Comparison of ENCODE assay signal across 6 cellular contexts in genomic region chr7:102791367-102791766, GRCh38. TPM values are rescaled to one million over a fixed set of nuclear protein-coding genes. Genes with fewer than 3 reads are reported as not detected.
DNase-seq lines count a peak whose midpoint lies in the region; ATAC-seq, FAIRE-seq and TF ChIP-seq lines count a peak whose summit lies in the region.
"Not testable (repeated sequence)": the region's sequence is repeated elsewhere in the genome, so short reads cannot be mapped to it uniquely, and the experiment has no call there.

No MANE protein-coding gene starts in this region.

- POLR2A ChIA-PET in PC-3 (lab: Charles Lee; ENCODE audit: unreplicated experiment); HepG2 (lab: Yijun Ruan, JAX): not testable (repeated sequence)

- TF ChIP-seq POLR2A in HepG2 (IDR thresholded peaks at IDR 0.05; ENCODE audit: insufficient read depth in 1 of 2, low read depth in 2 of 2, low read length in 2 of 2), result not testable (repeated sequence)

- peaks cover 20% of the 10 kb centered on the region; the same call in 1 of the 2 replicates for H3K4me1 ChIP-seq in PC-3 (ENCODE audit: insufficient read depth, low read length)
- H3K4me1 ChIP-seq in heart right ventricle, result peaks cover 0 to 10% (median 0%) of the 10 kb centered on the region in 9 donors
- H3K4me1 ChIP-seq in right atrium auricular region; HepG2 (ENCODE audit: insufficient read depth, low read length): not testable (repeated sequence)

- H3K9me2 ChIP-seq in PC-3 (replicated peaks; ENCODE audit: low read length), result not testable (repeated sequence)

- WGBS in heart right ventricle, 2 donors, result 71% methylated on average over 5 of the region's 5 CpGs
- WGBS in HepG2 (ENCODE audit: low lambda C conversion rate), result 97% methylated on average over 5 of the region's 5 CpGs

- not testable (repeated sequence) for H3K9me3 ChIP-seq in PC-3 (ENCODE audit: low read length); heart right ventricle; right atrium auricular region; HepG2 (ENCODE audit: low read length)

- not testable (repeated sequence) for TF ChIP-seq CTCF in PC-3 (conservative IDR thresholded peaks at IDR 0.05; ENCODE audit: low read depth, low read length); heart right ventricle (IDR thresholded peaks at IDR 0.05); right atrium auricular region (IDR thresholded peaks at IDR 0.05); HepG2 (CRISPR knock-in tag; IDR thresholded peaks at IDR 0.05)

- intact Hi-C loops in PC-3 (cut with micrococcal nuclease), result loop anchor here (5.0 kb wide), 1 partner anchor 126 kb away; no protein-coding TSS in a partner anchor
- intact Hi-C loops in Right ventricle myocardium inferior (cut with DNase I); heart right ventricle (cut with DNase I); HepG2 (cut with micrococcal nuclease; ENCODE audit: unreplicated experiment): not testable (repeated sequence)

- in situ Hi-C loops in HepG2 (cut with HindIII; ENCODE audit: extremely low pct_ligation_motif_present, low pct_unique_long_range_greater_than_20kb), result not testable (repeated sequence)

- H2AFZ ChIP-seq in PC-3 (ENCODE audit: low read length); HepG2 (ENCODE audit: low read length): not testable (repeated sequence)

- H3K79me2 ChIP-seq in PC-3 (ENCODE audit: low read length); HepG2 (ENCODE audit: insufficient read depth, low read length): not testable (repeated sequence)

- FAIRE-seq in HepG2 (lab: Jason Lieb, UNC), result peak; percentile 50

- peak; percentile 17 for ATAC-seq in PC-3
- ATAC-seq in Right ventricle myocardium inferior, result peak; percentile 31
- ATAC-seq in heart right ventricle, result peak in 6 of 8 donors; percentile 7 to 43 (median 35)
- ATAC-seq in HepG2, result not testable (repeated sequence)

- CTCF ChIA-PET in PC-3 (lab: Charles Lee); HepG2 (lab: Yijun Ruan, JAX; ENCODE audit: low intra/inter-chr PET ratio, low total read pairs): not testable (repeated sequence)

- TF ChIP-seq EP300 in HepG2 (IDR thresholded peaks at IDR 0.05; ENCODE audit: low read depth in 2 of 2, low read length in 2 of 2); HepG2 (CRISPR knock-in tag; IDR thresholded peaks at IDR 0.05; ENCODE audit: borderline replicate concordance): not testable (repeated sequence)

- TF ChIP-seq RAD21 in HepG2 (CRISPR knock-in tag; IDR thresholded peaks at IDR 0.05), result not testable (repeated sequence)

- H3K27ac ChIP-seq in PC-3 (ENCODE audit: low read length), result peak overlapping the region; percentile 53
- H3K27ac ChIP-seq in heart right ventricle, result peak overlapping the region in 7 of 10 donors; percentile 3 to 75 (median 52)
- peak overlapping the region; percentile 21 to 29 for H3K27ac ChIP-seq in right atrium auricular region
- H3K27ac ChIP-seq in HepG2 (ENCODE audit: extremely low read length, insufficient read depth, low read length), result not testable (repeated sequence)

- H3K27me3 ChIP-seq in PC-3 (ENCODE audit: low read length); heart right ventricle; right atrium auricular region; HepG2 (ENCODE audit: control insufficient read depth in 1 of 2, insufficient read depth in 2 of 2, low read length in 2 of 2): not testable (repeated sequence)

- not testable (repeated sequence) for H3K4me2 ChIP-seq in PC-3 (ENCODE audit: low read length); HepG2 (ENCODE audit: low read depth, low read length)

- H3F3A ChIP-seq in PC-3 (ENCODE audit: low read length, unreplicated experiment), result not testable (repeated sequence)

- BruUV-seq in PC-3 (replicated peaks; lab: Mats Ljungman, UMichigan); HepG2 (replicated peaks; lab: Mats Ljungman, UMichigan): not testable (repeated sequence)

- not testable (repeated sequence) for H4K20me1 ChIP-seq in PC-3 (ENCODE audit: low read length); HepG2 (ENCODE audit: insufficient read depth, low read length)

- not testable (repeated sequence) for H3K9ac ChIP-seq in PC-3 (ENCODE audit: low read length); HepG2 (ENCODE audit: insufficient read depth, low read depth, low read length)

- not testable (repeated sequence) for H3K4me3 ChIP-seq in PC-3 (ENCODE audit: low read length); heart right ventricle; right atrium auricular region; HepG2 (replicated peaks in 1 of 3; ENCODE audit: insufficient read depth in 1 of 3, low read depth in 2 of 3, low read length in 3 of 3)

- peak; percentile 20 for DNase-seq in PC-3
- DNase-seq in Right ventricle myocardium inferior (ENCODE audit: missing footprints); heart right ventricle; right atrium auricular region (ENCODE audit: low spot score); HepG2 (ENCODE audit: low spot score): not testable (repeated sequence)
- DNase-seq in pulmonary artery endothelial cell (ENCODE audit: low read depth, low spot score), result peak; percentile 24

- H3K36me3 ChIP-seq in PC-3 (ENCODE audit: low read depth, low read length); right atrium auricular region; HepG2 (replicated peaks in 1 of 2; ENCODE audit: control insufficient read depth in 1 of 2, insufficient read depth in 2 of 2, low read length in 2 of 2): not testable (repeated sequence)
- peaks cover 0 to 22% (median 0%) of the 10 kb centered on the region in 9 donors for H3K36me3 ChIP-seq in heart right ventricle

RNA-seq across cellular contexts. Expression of gene FAM185A, which starts 42.6 kb away (rescaled TPM):
- 10.0 and 12.8 TPM in 2 replicates for total RNA-seq in PC-3 (2014; rRNA removed)
- 8.0 TPM for total RNA-seq in Right ventricle myocardium inferior
- 10 to 100 TPM in 2 of 10 donors, 1 to 10 TPM in 8; 4.8 to 12.4 (median 8.5) TPM for total RNA-seq in heart right ventricle
- polyA plus RNA-seq in heart right ventricle, result 1 to 10 TPM; 3.7 to 4.6 TPM
- total RNA-seq in right atrium auricular region, result 1 to 10 TPM; 4.6 to 9.6 TPM
- total RNA-seq in HepG2 (2016; rRNA removed; fragmentation: Illumina TruSeq; extraction: Trizol), result 11.6 and 12.9 TPM in 2 replicates
- total RNA-seq in HepG2 (2016; cell fraction: cytosol; rRNA removed; fragmentation: Illumina TruSeq; extraction: Trizol; ENCODE audit: low read depth), result 5.0 and 6.2 TPM in 2 replicates
- 10.9 and 11.9 TPM in 2 replicates for total RNA-seq in HepG2 (2016; cell fraction: insoluble cytoplasmic fraction; rRNA removed; fragmentation: Illumina TruSeq; extraction: Trizol)
- total RNA-seq in HepG2 (2016; cell fraction: membrane; rRNA removed; fragmentation: Illumina TruSeq; extraction: Trizol), result 4.1 and 5.3 TPM in 2 replicates
- total RNA-seq in HepG2 (2016; cell fraction: nucleus; rRNA removed; fragmentation: Illumina TruSeq; extraction: Trizol), result 18.2 and 19.6 TPM in 2 replicates
- 5.0 and 5.4 TPM in 2 replicates for polyA plus RNA-seq in HepG2 (2011; rRNA removed)
- polyA plus RNA-seq in HepG2 (2011; cell fraction: cytosol; rRNA removed), result 4.1 and 5.4 TPM in 2 replicates
- 15.7 and 15.8 TPM in 2 replicates for polyA plus RNA-seq in HepG2 (2011; cell fraction: nucleus; rRNA removed)
- polyA plus RNA-seq in HepG2 (2012), result 1.7 and 5.4 TPM in 2 replicates
- 1.1 and 1.3 TPM in 2 replicates for polyA plus RNA-seq in HepG2 (2016; cell fraction: cytosol; fragmentation: Illumina TruSeq; extraction: Trizol; ENCODE audit: low read depth)
- 9.7 and 10.4 TPM in 2 replicates for polyA plus RNA-seq in HepG2 (2016; cell fraction: insoluble cytoplasmic fraction; fragmentation: Illumina TruSeq; extraction: Trizol; ENCODE audit: low read depth)
- 2.2 and 2.6 TPM in 2 replicates for polyA plus RNA-seq in HepG2 (2016; cell fraction: membrane; fragmentation: Illumina TruSeq; extraction: Trizol; ENCODE audit: low read depth)
- 10.1 and 11.2 TPM in 2 replicates for polyA plus RNA-seq in HepG2 (2016; cell fraction: nucleus; fragmentation: Illumina TruSeq; extraction: Trizol; ENCODE audit: insufficient read depth, low read depth)
- polyA minus RNA-seq in HepG2 (2011; rRNA and poly(A)+ RNA removed; ENCODE audit: low replicate concordance), result 12.2 TPM in 2 replicates
- polyA minus RNA-seq in HepG2 (2011; cell fraction: cytosol; rRNA and poly(A)+ RNA removed), result 5.0 and 6.1 TPM in 2 replicates
- polyA minus RNA-seq in HepG2 (2011; cell fraction: nucleus; rRNA and poly(A)+ RNA removed), result 25.9 and 26.7 TPM in 2 replicates
- 8.8 and 10.9 TPM in 2 replicates for total RNA-seq in pulmonary artery endothelial cell
